In genomic region chr10:11153245-11153644, GRCh38 we compare ENCODE assay signal across 16 cellular contexts.
"Had no signal": no experiment of that assay in that cellular context is flagged by ENCODE, and none has a peak within 500 bp of the region (broad histone marks: within the 10 kb centered on the region; RNA-seq: fewer than 3 reads in every experiment).

No MANE protein-coding gene starts in this region.

- H3K36me3 ChIP-seq: ascending aorta, breast epithelium, gastrocnemius medialis, pancreas, upper lobe of right lung, WERI-Rb-1 had no signal

- H3K27ac ChIP-seq: ascending aorta, breast epithelium, gastrocnemius medialis, pancreas, upper lobe of right lung, WERI-Rb-1 had no signal

- H3K9me3 ChIP-seq: ascending aorta, breast epithelium, gastrocnemius medialis, pancreas, upper lobe of right lung had no signal

- DNase-seq: activated CD4-positive, alpha-beta T cell treated with anti-CD3 and anti-CD28 coated beads for 1 hour; activated CD8-positive, alpha-beta memory T cell treated with anti-CD3 and anti-CD28 coated beads for 24 hours; activated naive CD4-positive, alpha-beta T cell treated with Interleukin-2 at 50 U/mL for 16 hours; cerebellar nuclear complex; cortex of kidney; gastrocnemius medialis; left ventricle myocardium superior; pancreas; stimulated activated CD4-positive, alpha-beta T cell treated with anti-CD3 and anti-CD28 coated beads, Interleukin-4, amount 100 ng/mL, for 1 hour; upper lobe of right lung; WERI-Rb-1 had no signal

- H3K4me1 ChIP-seq: breast epithelium, pancreas had no signal

- ATAC-seq: esophagus mucosa, gastrocnemius medialis, left ventricle myocardium superior, pancreas, sciatic nerve, upper lobe of right lung had no signal

- H3K27me3 ChIP-seq: ascending aorta, breast epithelium, gastrocnemius medialis, pancreas, upper lobe of right lung had no signal

- H3K4me3 ChIP-seq: ascending aorta, breast epithelium, gastrocnemius medialis, pancreas, smooth muscle cell, upper lobe of right lung had no signal
